1 cellular context compared by ENCODE assay signal in the genomic region with DNA sequence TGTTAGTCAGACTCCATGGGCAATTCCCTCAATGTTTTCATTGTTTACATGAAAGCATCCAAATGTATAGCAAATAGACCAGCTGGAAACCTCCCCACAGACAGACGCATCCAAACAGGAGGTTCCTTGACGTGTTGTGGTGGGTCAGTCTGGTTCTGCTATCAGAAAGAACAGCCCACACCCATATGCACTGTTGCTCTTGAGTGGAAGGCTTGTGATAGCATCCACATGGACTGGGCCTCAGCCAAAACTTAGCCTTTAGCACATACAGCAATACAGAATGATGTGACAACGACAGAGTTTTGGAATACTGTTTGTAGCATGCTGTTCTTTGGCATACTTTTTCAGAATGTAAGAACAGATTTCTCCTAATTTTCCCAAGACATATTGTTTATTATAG.
TF ChIP-seq lines count a peak whose summit lies in the region.

No MANE protein-coding gene starts in this region.

TF ChIP-seq in WTC11, 78 proteins besides CTCF, POLR2A, EP300 and RAD21 (continued from another document):
- TF ChIP-seq ZNF425 (CRISPR knock-in tag; conservative IDR thresholded peaks at IDR 0.05), result no peak
- TF ChIP-seq ZNF121 (CRISPR knock-in tag; IDR thresholded peaks at IDR 0.05), result no peak
- no peak for TF ChIP-seq ZNF232 (CRISPR knock-in tag; IDR thresholded peaks at IDR 0.05)
